In the genomic region with DNA sequence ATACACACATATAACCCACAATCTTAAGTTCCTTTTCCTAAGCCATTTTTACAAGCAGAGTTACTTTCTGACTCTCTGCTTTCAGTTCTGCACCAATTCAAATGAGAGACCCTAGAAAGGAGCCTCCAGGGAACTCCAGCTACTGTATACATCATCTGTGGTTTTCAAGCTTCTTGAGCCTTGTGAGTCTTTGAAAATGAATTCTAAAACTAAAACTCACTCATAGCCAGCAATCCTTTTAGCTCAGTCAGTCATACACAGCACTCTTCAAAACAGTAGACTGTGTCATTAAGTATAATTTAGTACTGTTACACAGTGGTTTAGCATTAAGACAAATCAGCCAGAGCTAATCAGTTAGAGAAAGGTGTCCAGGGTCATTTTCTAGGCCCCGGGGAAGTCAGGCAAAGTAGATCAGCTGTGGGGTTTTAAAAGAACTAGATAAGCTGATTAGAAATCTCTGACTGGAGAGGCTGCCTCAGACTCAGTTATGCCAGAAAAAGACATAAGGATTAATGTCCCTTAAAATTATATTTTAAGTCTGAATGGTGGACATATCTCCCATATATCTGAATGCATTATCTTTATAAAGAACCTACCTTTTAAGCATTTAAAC, we compare ENCODE assay signal across 9 cellular contexts.
DNase-seq lines count a peak whose midpoint lies in the region; ATAC-seq and TF ChIP-seq lines count a peak whose summit lies in the region.
"Had no signal": no experiment of that assay in that cellular context is flagged by ENCODE, and none has a peak within 500 bp of the region (broad histone marks: within the 10 kb centered on the region; RNA-seq: fewer than 3 reads in every experiment).

No MANE protein-coding gene starts in this region.

- peaks cover 0 to 7% (median 7%) of the 10 kb centered on the region in 4 donors for H3K4me1 ChIP-seq in transverse colon
- H3K4me1 ChIP-seq: body of pancreas had no signal

- TF ChIP-seq CTCF in BJ (IDR thresholded peaks at IDR 0.05; ENCODE audit: insufficient read depth, low read depth, low read length) (no peak), transverse colon (IDR thresholded peaks at IDR 0.05) (no peak)

- TF ChIP-seq EP300 in transverse colon (IDR thresholded peaks at IDR 0.05; ENCODE audit: low read depth) = no peak

- no peak for TF ChIP-seq POLR2A in transverse colon (IDR thresholded peaks at IDR 0.05)

- DNase-seq in BJ (ENCODE audit: low read depth) (peak; percentile 55), NCI-H1436 (lab: John Stamatoyannopoulos, UW) (peak; percentile 50), fibroblast of gingiva (ENCODE audit: low read depth) (peak; percentile 21), KBM-7 (no peak), NCI-H1092 (lab: John Stamatoyannopoulos, UW) (no peak), transverse colon (no peak)
- DNase-seq in effector CD4-positive, alpha-beta T cell = no peak
- DNase-seq: body of pancreas had no signal

- POLR2A ChIA-PET in BJ (lab: Charles Lee) = interaction anchor here (0.6 to 0.7 kb wide), 4 partner anchors 181 to 1191 kb away, joined by 3 read pairs; no protein-coding TSS in a partner anchor

- no peak overlapping the region for H3K4me3 ChIP-seq in BJ (ENCODE audit: low read depth, low read length)
- H3K4me3 ChIP-seq in transverse colon = no peak overlapping the region
- H3K4me3 ChIP-seq: body of pancreas had no signal

- H3K9me3 ChIP-seq in transverse colon = no peaks in the 10 kb centered on the region
- H3K9me3 ChIP-seq: body of pancreas had no signal

- 7% methylated on average over 1 of the region's 1 CpG; no CpG with 5 or more reads in 1 of the 2 donors for WGBS in transverse colon (ENCODE audit: low coverage in 1 of 2), 2 donors

- H3K27me3 ChIP-seq in BJ (ENCODE audit: control insufficient read depth, insufficient read depth, low read length) (no peaks in the 10 kb centered on the region), transverse colon (no peaks in the 10 kb centered on the region)
- H3K27me3 ChIP-seq: body of pancreas had no signal

- CTCF ChIA-PET in BJ (lab: Yijun Ruan, JAX) = interaction anchor here (0.7 to 1.4 kb wide), 5 partner anchors 13 to 188 kb away, joined by 3 to 4 read pairs (median 3); no protein-coding TSS in a partner anchor

- peak; percentile 70 for ATAC-seq in GM21528 (IDR thresholded peaks at IDR 0.05; ENCODE audit: low FRiP score, unreplicated experiment)
- ATAC-seq: body of pancreas had no signal

- H3K27ac ChIP-seq in transverse colon = no peak overlapping the region
- H3K27ac ChIP-seq: body of pancreas had no signal

- in situ Hi-C loops in KBM-7 (cut with MboI; ENCODE audit: low pct_unique_long_range_greater_than_20kb, low sequenced_read_pairs) = no loop called here
- in situ Hi-C loops in transverse colon (cut with MboI; ENCODE audit: low pct_ligation_motif_present in 1 of 4, low pct_unique_long_range_greater_than_20kb in 1 of 4, low sequenced_read_pairs in 3 of 4) = no loop called here

- no peaks in the 10 kb centered on the region for H3K36me3 ChIP-seq in BJ (ENCODE audit: control insufficient read depth, insufficient read depth, low read length)
- no peaks in the 10 kb centered on the region for H3K36me3 ChIP-seq in transverse colon

- intact Hi-C loops in transverse colon (cut with DNase I; ENCODE audit: low total_unique reads) = no loop called here

Comparison
In these comparisons a context has a peak if more than half of its experiments do, and no peak if none do; other contexts are left out.
1. DNase-seq: peak in BJ (single experiment), NCI-H1436 (single experiment) and fibroblast of gingiva (single experiment); none in KBM-7 (single experiment), NCI-H1092 (single experiment), effector CD4-positive, alpha-beta T cell (single experiment) and transverse colon (single experiment).